ENCODE assay signal across 1 cellular context in the genomic region with DNA sequence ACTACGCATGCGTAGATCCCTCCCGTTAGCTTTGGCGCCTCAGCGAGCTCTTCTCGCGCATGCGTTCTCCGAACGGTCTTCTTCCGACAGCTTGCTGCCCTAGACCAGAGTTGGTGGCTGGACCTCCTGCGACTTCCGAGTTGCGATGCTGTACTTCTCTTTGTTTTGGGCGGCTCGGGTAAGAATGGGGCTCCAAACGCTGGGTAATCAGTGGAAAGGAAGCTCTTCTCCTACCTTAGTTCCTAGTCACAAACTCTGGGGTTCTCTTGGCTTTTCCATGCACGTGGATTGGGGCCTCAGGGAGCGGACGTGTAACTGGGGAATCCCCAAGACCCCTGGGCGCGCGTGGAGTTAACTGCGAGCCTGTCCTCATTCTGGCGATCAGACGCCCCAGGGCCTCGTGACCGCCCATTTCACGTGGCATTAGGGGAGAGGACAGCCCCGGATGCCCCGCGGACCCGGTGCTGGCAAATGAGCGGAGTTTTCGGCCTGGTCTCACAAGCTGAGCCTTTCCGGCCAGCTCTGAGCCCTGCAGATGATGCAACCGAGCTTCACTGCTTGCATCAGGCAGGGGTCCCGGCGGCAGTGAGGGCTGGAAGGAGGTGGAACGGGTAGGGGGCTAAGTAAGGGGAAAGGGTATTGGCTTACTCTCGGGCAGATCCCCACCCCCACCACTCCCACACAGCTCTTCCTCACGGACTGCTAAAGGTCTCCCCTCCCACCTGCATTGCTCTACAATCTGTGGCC.
TF ChIP-seq lines count a peak whose summit lies in the region.

TSS of gene SHMT2 (plus strand) at position 78 of the 747 bp plus-strand sequence. CDS start at position 146, 68 bp downstream.

TF ChIP-seq in HepG2, 621 proteins besides CTCF, POLR2A, EP300 and RAD21 (continued from another document and continues in another):
- TF ChIP-seq, protein P1, sequence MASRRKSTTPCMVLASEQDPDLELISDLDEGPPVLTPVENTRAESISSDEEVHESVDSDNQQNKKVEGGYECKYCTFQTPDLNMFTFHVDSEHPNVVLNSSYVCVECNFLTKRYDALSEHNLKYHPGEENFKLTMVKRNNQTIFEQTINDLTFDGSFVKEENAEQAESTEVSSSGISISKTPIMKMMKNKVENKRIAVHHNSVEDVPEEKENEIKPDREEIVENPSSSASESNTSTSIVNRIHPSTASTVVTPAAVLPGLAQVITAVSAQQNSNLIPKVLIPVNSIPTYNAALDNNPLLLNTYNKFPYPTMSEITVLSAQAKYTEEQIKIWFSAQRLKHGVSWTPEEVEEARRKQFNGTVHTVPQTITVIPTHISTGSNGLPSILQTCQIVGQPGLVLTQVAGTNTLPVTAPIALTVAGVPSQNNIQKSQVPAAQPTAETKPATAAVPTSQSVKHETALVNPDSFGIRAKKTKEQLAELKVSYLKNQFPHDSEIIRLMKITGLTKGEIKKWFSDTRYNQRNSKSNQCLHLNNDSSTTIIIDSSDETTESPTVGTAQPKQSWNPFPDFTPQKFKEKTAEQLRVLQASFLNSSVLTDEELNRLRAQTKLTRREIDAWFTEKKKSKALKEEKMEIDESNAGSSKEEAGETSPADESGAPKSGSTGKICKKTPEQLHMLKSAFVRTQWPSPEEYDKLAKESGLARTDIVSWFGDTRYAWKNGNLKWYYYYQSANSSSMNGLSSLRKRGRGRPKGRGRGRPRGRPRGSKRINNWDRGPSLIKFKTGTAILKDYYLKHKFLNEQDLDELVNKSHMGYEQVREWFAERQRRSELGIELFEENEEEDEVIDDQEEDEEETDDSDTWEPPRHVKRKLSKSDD (CRISPR knock-in tag; IDR thresholded peaks at IDR 0.05; ENCODE audit: low read depth): no peak
- TF ChIP-seq, protein P2, sequence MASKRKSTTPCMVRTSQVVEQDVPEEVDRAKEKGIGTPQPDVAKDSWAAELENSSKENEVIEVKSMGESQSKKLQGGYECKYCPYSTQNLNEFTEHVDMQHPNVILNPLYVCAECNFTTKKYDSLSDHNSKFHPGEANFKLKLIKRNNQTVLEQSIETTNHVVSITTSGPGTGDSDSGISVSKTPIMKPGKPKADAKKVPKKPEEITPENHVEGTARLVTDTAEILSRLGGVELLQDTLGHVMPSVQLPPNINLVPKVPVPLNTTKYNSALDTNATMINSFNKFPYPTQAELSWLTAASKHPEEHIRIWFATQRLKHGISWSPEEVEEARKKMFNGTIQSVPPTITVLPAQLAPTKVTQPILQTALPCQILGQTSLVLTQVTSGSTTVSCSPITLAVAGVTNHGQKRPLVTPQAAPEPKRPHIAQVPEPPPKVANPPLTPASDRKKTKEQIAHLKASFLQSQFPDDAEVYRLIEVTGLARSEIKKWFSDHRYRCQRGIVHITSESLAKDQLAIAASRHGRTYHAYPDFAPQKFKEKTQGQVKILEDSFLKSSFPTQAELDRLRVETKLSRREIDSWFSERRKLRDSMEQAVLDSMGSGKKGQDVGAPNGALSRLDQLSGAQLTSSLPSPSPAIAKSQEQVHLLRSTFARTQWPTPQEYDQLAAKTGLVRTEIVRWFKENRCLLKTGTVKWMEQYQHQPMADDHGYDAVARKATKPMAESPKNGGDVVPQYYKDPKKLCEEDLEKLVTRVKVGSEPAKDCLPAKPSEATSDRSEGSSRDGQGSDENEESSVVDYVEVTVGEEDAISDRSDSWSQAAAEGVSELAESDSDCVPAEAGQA (IDR thresholded peaks at IDR 0.05; ENCODE audit: low read depth): no peak; the same call in 1 of the 2 replicates
- TF ChIP-seq, protein P2 (CRISPR knock-in tag; IDR thresholded peaks at IDR 0.05; ENCODE audit: borderline replicate concordance): peak; percentile 34; the same call in 1 of the 2 replicates
- TF ChIP-seq GATAD1 (CRISPR knock-in tag; IDR thresholded peaks at IDR 0.05) (peak; percentile 19; the same call in 1 of the 2 replicates), REL (CRISPR knock-in tag; conservative IDR thresholded peaks at IDR 0.05) (no peak), ZNF468 (CRISPR knock-in tag; IDR thresholded peaks at IDR 0.05) (no peak), ZSCAN31 (CRISPR knock-in tag; IDR thresholded peaks at IDR 0.05; ENCODE audit: low read depth) (peak; percentile 87), GPN1 (CRISPR knock-in tag; IDR thresholded peaks at IDR 0.05; ENCODE audit: borderline replicate concordance) (no peak), ZNF136 (CRISPR knock-in tag; IDR thresholded peaks at IDR 0.05; ENCODE audit: low read depth) (no peak), ARNT (IDR thresholded peaks at IDR 0.05) (no peak), BRCA1 (CRISPR knock-in tag; IDR thresholded peaks at IDR 0.05) (no peak; the same call in 1 of the 2 replicates), JUNB (CRISPR knock-in tag; IDR thresholded peaks at IDR 0.05; ENCODE audit: borderline replicate concordance) (no peak), MAFF (IDR thresholded peaks at IDR 0.05; ENCODE audit: low read depth, low read length) (no peak), UBTF (CRISPR knock-in tag; IDR thresholded peaks at IDR 0.05) (peak; percentile 74), ZNF3 (CRISPR knock-in tag; IDR thresholded peaks at IDR 0.05) (no peak), REPIN1 (CRISPR knock-in tag; IDR thresholded peaks at IDR 0.05; ENCODE audit: borderline replicate concordance, low read depth) (no peak), JUND (CRISPR knock-in tag; IDR thresholded peaks at IDR 0.05) (no peak), ZNF205 (CRISPR knock-in tag; IDR thresholded peaks at IDR 0.05) (no peak), ZNF550 (CRISPR knock-in tag; IDR thresholded peaks at IDR 0.05; ENCODE audit: borderline replicate concordance) (no peak)
- TF ChIP-seq, protein P3, sequence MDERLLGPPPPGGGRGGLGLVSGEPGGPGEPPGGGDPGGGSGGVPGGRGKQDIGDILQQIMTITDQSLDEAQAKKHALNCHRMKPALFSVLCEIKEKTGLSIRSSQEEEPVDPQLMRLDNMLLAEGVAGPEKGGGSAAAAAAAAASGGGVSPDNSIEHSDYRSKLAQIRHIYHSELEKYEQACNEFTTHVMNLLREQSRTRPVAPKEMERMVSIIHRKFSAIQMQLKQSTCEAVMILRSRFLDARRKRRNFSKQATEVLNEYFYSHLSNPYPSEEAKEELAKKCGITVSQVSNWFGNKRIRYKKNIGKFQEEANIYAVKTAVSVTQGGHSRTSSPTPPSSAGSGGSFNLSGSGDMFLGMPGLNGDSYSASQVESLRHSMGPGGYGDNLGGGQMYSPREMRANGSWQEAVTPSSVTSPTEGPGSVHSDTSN (CRISPR knock-in tag; IDR thresholded peaks at IDR 0.05): no peak
- TF ChIP-seq, protein P4, sequence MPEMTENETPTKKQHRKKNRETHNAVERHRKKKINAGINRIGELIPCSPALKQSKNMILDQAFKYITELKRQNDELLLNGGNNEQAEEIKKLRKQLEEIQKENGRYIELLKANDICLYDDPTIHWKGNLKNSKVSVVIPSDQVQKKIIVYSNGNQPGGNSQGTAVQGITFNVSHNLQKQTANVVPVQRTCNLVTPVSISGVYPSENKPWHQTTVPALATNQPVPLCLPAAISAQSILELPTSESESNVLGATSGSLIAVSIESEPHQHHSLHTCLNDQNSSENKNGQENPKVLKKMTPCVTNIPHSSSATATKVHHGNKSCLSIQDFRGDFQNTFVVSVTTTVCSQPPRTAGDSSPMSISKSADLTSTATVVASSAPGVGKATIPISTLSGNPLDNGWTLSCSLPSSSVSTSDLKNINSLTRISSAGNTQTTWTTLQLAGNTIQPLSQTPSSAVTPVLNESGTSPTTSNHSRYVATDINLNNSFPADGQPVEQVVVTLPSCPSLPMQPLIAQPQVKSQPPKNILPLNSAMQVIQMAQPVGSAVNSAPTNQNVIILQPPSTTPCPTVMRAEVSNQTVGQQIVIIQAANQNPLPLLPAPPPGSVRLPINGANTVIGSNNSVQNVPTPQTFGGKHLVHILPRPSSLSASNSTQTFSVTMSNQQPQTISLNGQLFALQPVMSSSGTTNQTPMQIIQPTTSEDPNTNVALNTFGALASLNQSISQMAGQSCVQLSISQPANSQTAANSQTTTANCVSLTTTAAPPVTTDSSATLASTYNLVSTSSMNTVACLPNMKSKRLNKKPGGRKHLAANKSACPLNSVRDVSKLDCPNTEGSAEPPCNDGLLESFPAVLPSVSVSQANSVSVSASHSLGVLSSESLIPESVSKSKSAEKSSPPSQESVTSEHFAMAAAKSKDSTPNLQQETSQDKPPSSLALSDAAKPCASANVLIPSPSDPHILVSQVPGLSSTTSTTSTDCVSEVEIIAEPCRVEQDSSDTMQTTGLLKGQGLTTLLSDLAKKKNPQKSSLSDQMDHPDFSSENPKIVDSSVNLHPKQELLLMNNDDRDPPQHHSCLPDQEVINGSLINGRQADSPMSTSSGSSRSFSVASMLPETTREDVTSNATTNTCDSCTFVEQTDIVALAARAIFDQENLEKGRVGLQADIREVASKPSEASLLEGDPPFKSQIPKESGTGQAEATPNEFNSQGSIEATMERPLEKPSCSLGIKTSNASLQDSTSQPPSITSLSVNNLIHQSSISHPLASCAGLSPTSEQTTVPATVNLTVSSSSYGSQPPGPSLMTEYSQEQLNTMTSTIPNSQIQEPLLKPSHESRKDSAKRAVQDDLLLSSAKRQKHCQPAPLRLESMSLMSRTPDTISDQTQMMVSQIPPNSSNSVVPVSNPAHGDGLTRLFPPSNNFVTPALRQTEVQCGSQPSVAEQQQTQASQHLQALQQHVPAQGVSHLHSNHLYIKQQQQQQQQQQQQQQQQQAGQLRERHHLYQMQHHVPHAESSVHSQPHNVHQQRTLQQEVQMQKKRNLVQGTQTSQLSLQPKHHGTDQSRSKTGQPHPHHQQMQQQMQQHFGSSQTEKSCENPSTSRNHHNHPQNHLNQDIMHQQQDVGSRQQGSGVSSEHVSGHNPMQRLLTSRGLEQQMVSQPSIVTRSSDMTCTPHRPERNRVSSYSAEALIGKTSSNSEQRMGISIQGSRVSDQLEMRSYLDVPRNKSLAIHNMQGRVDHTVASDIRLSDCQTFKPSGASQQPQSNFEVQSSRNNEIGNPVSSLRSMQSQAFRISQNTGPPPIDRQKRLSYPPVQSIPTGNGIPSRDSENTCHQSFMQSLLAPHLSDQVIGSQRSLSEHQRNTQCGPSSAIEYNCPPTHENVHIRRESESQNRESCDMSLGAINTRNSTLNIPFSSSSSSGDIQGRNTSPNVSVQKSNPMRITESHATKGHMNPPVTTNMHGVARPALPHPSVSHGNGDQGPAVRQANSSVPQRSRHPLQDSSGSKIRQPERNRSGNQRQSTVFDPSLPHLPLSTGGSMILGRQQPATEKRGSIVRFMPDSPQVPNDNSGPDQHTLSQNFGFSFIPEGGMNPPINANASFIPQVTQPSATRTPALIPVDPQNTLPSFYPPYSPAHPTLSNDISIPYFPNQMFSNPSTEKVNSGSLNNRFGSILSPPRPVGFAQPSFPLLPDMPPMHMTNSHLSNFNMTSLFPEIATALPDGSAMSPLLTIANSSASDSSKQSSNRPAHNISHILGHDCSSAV (CRISPR knock-in tag; IDR thresholded peaks at IDR 0.05; ENCODE audit: borderline replicate concordance): no peak
- TF ChIP-seq, protein P5, sequence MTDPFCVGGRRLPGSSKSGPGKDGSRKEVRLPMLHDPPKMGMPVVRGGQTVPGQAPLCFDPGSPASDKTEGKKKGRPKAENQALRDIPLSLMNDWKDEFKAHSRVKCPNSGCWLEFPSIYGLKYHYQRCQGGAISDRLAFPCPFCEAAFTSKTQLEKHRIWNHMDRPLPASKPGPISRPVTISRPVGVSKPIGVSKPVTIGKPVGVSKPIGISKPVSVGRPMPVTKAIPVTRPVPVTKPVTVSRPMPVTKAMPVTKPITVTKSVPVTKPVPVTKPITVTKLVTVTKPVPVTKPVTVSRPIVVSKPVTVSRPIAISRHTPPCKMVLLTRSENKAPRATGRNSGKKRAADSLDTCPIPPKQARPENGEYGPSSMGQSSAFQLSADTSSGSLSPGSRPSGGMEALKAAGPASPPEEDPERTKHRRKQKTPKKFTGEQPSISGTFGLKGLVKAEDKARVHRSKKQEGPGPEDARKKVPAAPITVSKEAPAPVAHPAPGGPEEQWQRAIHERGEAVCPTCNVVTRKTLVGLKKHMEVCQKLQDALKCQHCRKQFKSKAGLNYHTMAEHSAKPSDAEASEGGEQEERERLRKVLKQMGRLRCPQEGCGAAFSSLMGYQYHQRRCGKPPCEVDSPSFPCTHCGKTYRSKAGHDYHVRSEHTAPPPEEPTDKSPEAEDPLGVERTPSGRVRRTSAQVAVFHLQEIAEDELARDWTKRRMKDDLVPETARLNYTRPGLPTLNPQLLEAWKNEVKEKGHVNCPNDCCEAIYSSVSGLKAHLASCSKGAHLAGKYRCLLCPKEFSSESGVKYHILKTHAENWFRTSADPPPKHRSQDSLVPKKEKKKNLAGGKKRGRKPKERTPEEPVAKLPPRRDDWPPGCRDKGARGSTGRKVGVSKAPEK (CRISPR knock-in tag; IDR thresholded peaks at IDR 0.05; ENCODE audit: borderline replicate concordance): no peak
- TF ChIP-seq, protein P6, sequence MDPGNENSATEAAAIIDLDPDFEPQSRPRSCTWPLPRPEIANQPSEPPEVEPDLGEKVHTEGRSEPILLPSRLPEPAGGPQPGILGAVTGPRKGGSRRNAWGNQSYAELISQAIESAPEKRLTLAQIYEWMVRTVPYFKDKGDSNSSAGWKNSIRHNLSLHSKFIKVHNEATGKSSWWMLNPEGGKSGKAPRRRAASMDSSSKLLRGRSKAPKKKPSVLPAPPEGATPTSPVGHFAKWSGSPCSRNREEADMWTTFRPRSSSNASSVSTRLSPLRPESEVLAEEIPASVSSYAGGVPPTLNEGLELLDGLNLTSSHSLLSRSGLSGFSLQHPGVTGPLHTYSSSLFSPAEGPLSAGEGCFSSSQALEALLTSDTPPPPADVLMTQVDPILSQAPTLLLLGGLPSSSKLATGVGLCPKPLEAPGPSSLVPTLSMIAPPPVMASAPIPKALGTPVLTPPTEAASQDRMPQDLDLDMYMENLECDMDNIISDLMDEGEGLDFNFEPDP (CRISPR knock-in tag; conservative IDR thresholded peaks at IDR 0.05): no peak
